12 cellular contexts compared by ENCODE assay signal in the genomic region with DNA sequence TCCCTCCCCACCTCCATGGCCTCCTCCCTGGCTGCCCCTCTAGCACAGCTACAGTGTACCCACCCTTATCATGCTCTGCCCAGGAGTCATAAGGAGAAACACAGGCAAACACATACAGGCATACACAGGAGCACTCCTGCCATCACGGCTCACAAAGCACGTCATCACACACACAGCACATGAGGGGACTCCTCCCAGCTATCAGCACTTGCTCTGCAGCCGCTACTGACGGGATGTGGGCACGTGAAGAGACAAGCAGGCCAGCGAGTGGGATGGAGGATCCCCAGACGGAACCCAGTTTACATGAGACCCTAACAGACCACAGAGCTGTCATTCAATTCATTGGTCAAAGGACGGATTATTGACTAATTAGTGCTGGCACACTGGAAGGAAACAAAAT. TPM values are rescaled to one million over a fixed set of nuclear protein-coding genes. Genes with fewer than 3 reads are reported as not detected.
DNase-seq lines count a peak whose midpoint lies in the region; ATAC-seq, FAIRE-seq and TF ChIP-seq lines count a peak whose summit lies in the region.
"Had no signal": no experiment of that assay in that cellular context is flagged by ENCODE, and none has a peak within 500 bp of the region (broad histone marks: within the 10 kb centered on the region; RNA-seq: fewer than 3 reads in every experiment).

No MANE protein-coding gene starts in this region.

- no peaks in the 10 kb centered on the region for H3K9me3 ChIP-seq in CD8-positive, alpha-beta memory T cell (ENCODE audit: low read length)
- no peaks in the 10 kb centered on the region for H3K9me3 ChIP-seq in small intestine (ENCODE audit: control insufficient read depth, low read depth)
- no peaks in the 10 kb centered on the region for H3K9me3 ChIP-seq in vagina
- H3K9me3 ChIP-seq: Caco-2, neutrophil had no signal

- H3K4ac ChIP-seq in mesendoderm (ENCODE audit: low read depth, low read length) = no peak overlapping the region

- H3K36me3 Mint-ChIP-seq in CD8-positive, alpha-beta memory T cell = peaks cover 5 to 85% (median 9%) of the 10 kb centered on the region in 3 donors
- H3K36me3 Mint-ChIP-seq in activated CD4-positive, alpha-beta memory T cell treated with anti-CD3 and anti-CD28 coated beads, Interleukin-2, amount 10 ng/mL, durations not matched to agents 7 days and 5 days (ENCODE audit: low read depth) = peaks cover 76% of the 10 kb centered on the region
- H3K36me3 Mint-ChIP-seq in central memory CD8-positive, alpha-beta T cell (ENCODE audit: insufficient read depth) = peaks cover 48% of the 10 kb centered on the region

- POLR2A ChIA-PET in CD8-positive, alpha-beta memory T cell (lab: Charles Lee) = interaction anchor here (1.0 to 1.4 kb wide), 4 partner anchors 16 to 105 kb away, joined by 3 to 4 read pairs (median 3); no protein-coding TSS in a partner anchor
- POLR2A ChIA-PET in activated CD4-positive, alpha-beta memory T cell treated with anti-CD3 and anti-CD28 coated beads, Interleukin-2, amount 10 ng/mL, durations not matched to agents 7 days and 5 days (lab: Charles Lee) = interaction anchor here (1.3 to 3.6 kb wide), 8 partner anchors 12 to 105 kb away, joined by 3 to 12 read pairs (median 6); no protein-coding TSS in a partner anchor

- H3K27me3 Mint-ChIP-seq in CD8-positive, alpha-beta memory T cell = peaks cover 0 to 2% of the 10 kb centered on the region in 2 donors
- no peaks in the 10 kb centered on the region for H3K27me3 Mint-ChIP-seq in activated CD4-positive, alpha-beta memory T cell treated with anti-CD3 and anti-CD28 coated beads, Interleukin-2, amount 10 ng/mL, durations not matched to agents 7 days and 5 days
- H3K27me3 Mint-ChIP-seq in central memory CD8-positive, alpha-beta T cell = no peaks in the 10 kb centered on the region

- H3K9me3 Mint-ChIP-seq in CD8-positive, alpha-beta memory T cell = no peaks in the 10 kb centered on the region
- H3K9me3 Mint-ChIP-seq in activated CD4-positive, alpha-beta memory T cell treated with anti-CD3 and anti-CD28 coated beads, Interleukin-2, amount 10 ng/mL, durations not matched to agents 7 days and 5 days = no peaks in the 10 kb centered on the region
- H3K9me3 Mint-ChIP-seq in central memory CD8-positive, alpha-beta T cell = no peaks in the 10 kb centered on the region

- H3K79me2 ChIP-seq in mesendoderm (ENCODE audit: control insufficient read depth, insufficient read depth, low read length) = no peaks in the 10 kb centered on the region

- no peaks in the 10 kb centered on the region for H3K27me3 ChIP-seq in CD8-positive, alpha-beta memory T cell (ENCODE audit: insufficient read depth, low read length, poor library complexity, severe bottlenecking)
- H3K27me3 ChIP-seq in small intestine (ENCODE audit: control insufficient read depth in 2 of 2, insufficient read depth in 2 of 2, low read length in 2 of 2) (no peaks in the 10 kb centered on the region), vagina (no peaks in the 10 kb centered on the region), mesendoderm (ENCODE audit: insufficient read depth, low read length, poor library complexity) (no peaks in the 10 kb centered on the region)
- H3K27me3 ChIP-seq: neutrophil had no signal

- no peaks in the 10 kb centered on the region for H3K79me1 ChIP-seq in mesendoderm (ENCODE audit: low read length)

- H3K36me3 ChIP-seq in CD8-positive, alpha-beta memory T cell (ENCODE audit: insufficient read depth, low read length) = peaks cover 24% of the 10 kb centered on the region
- H3K36me3 ChIP-seq in small intestine (ENCODE audit: control insufficient read depth in 2 of 2, insufficient read depth in 2 of 2, low read length in 2 of 2) (no peaks in the 10 kb centered on the region), vagina (no peaks in the 10 kb centered on the region), mesendoderm (ENCODE audit: control insufficient read depth, insufficient read depth, low read length) (no peaks in the 10 kb centered on the region)

- H3K23ac ChIP-seq in mesendoderm (ENCODE audit: low read length) = no peak overlapping the region

- WGBS in small intestine, 3 donors = 64 to 84% (median 74%) methylated on average over 8 of the region's 8 CpGs
- WGBS in mesendoderm (ENCODE audit: extremely low coverage, insufficient coverage, low lambda C conversion rate) = no CpG with 5 or more reads among the region's 8 CpGs

- no peak overlapping the region for H2AK5ac ChIP-seq in mesendoderm (ENCODE audit: low read length)

- intact Hi-C loops in vagina (cut with DNase I) = no loop called here

- CTCF ChIA-PET in CD8-positive, alpha-beta memory T cell (lab: Charles Lee) = interaction anchor here (0.8 to 6.6 kb wide), 6 partner anchors 13 to 108 kb away, joined by 3 to 37 read pairs (median 6); no protein-coding TSS in a partner anchor
- CTCF ChIA-PET in activated CD4-positive, alpha-beta memory T cell treated with anti-CD3 and anti-CD28 coated beads, Interleukin-2, amount 10 ng/mL, durations not matched to agents 7 days and 5 days (lab: Charles Lee) = interaction anchor here (1.2 to 2.0 kb wide), 3 partner anchors 13 to 105 kb away, joined by 3 to 13 read pairs (median 6); no protein-coding TSS in a partner anchor

- no peak overlapping the region for H2BK120ac ChIP-seq in mesendoderm (ENCODE audit: low read depth, low read length)

- H3K4me2 ChIP-seq in mesendoderm (ENCODE audit: low read length) = no peak overlapping the region

- no peak overlapping the region for H4K8ac ChIP-seq in mesendoderm (ENCODE audit: low read depth, low read length)

- no peak for TF ChIP-seq POLR2A in vagina (IDR thresholded peaks at IDR 0.05)

- TF ChIP-seq CTCF in vagina (IDR thresholded peaks at IDR 0.05) = no peak

- peak overlapping the region; percentile 11 to 82 (median 64) for H3K4me3 Mint-ChIP-seq in CD8-positive, alpha-beta memory T cell
- H3K4me3 Mint-ChIP-seq in activated CD4-positive, alpha-beta memory T cell treated with anti-CD3 and anti-CD28 coated beads, Interleukin-2, amount 10 ng/mL, durations not matched to agents 7 days and 5 days = no peak overlapping the region
- peak overlapping the region; percentile 58 for H3K4me3 Mint-ChIP-seq in central memory CD8-positive, alpha-beta T cell

- no peak for FAIRE-seq in small intestine (lab: Jason Lieb, UNC)

- no peak overlapping the region for H4K5ac ChIP-seq in mesendoderm (ENCODE audit: low read length)

- peak; percentile 89 for ATAC-seq in central memory CD8-positive, alpha-beta T cell (replicated peaks; ENCODE audit: extremely low read depth, poor library complexity, severe bottlenecking)
- ATAC-seq in GM18517 (IDR thresholded peaks at IDR 0.05; ENCODE audit: unreplicated experiment) = no peak

- no peak overlapping the region for H2BK15ac ChIP-seq in mesendoderm (replicated peaks; ENCODE audit: low read depth)

- no peak overlapping the region for H3K18ac ChIP-seq in mesendoderm (ENCODE audit: low read length)

- peak; percentile 50 to 85 (median 75) for DNase-seq in CD8-positive, alpha-beta memory T cell
- DNase-seq in activated CD4-positive, alpha-beta memory T cell treated with anti-CD3 and anti-CD28 coated beads, Interleukin-2, amount 10 ng/mL, durations not matched to agents 7 days and 5 days = peak; percentile 63
- peak; percentile 47 to 70 for DNase-seq in central memory CD8-positive, alpha-beta T cell (ENCODE audit: low spot score in 2 of 2)
- DNase-seq in small intestine (peak; percentile 38), germinal center (ENCODE audit: low spot score) (no peak), vagina (ENCODE audit: extremely low spot score in 2 of 2) (no peak), mesendoderm (no peak)
- DNase-seq: Caco-2, MV-4-11, NCI-H748 treated with DMSO at 0.1 percent for 48 hours had no signal

- no peak overlapping the region for H3K9ac ChIP-seq in mesendoderm (ENCODE audit: low read length)

- H3K4me1 ChIP-seq in CD8-positive, alpha-beta memory T cell (ENCODE audit: insufficient read depth, low read length) = peaks cover 100% of the 10 kb centered on the region
- H3K4me1 ChIP-seq in small intestine (ENCODE audit: control insufficient read depth in 2 of 2, insufficient read depth in 1 of 2, low read depth in 1 of 2, low read length in 1 of 2) = no peaks in the 10 kb centered on the region
- peaks cover 43% of the 10 kb centered on the region for H3K4me1 ChIP-seq in vagina
- H3K4me1 ChIP-seq in mesendoderm (ENCODE audit: control insufficient read depth, low read depth, low read length) = no peaks in the 10 kb centered on the region
- H3K4me1 ChIP-seq: Caco-2 had no signal

- H3K56ac ChIP-seq in mesendoderm (ENCODE audit: low read length) = no peak overlapping the region

- no peak overlapping the region for H2BK5ac ChIP-seq in mesendoderm (ENCODE audit: low read length)

- H3K4me3 ChIP-seq in CD8-positive, alpha-beta memory T cell (ENCODE audit: low read length) = peak overlapping the region; percentile 22
- H3K4me3 ChIP-seq in small intestine (ENCODE audit: low read depth in 1 of 2, low read length in 2 of 2) = no peak overlapping the region
- no peak overlapping the region for H3K4me3 ChIP-seq in vagina
- H3K4me3 ChIP-seq in mesendoderm (ENCODE audit: low read length) = no peak overlapping the region

- peak overlapping the region; percentile 79 to 99 (median 97) for H3K27ac Mint-ChIP-seq in CD8-positive, alpha-beta memory T cell
- peak overlapping the region; percentile 73 for H3K27ac Mint-ChIP-seq in activated CD4-positive, alpha-beta memory T cell treated with anti-CD3 and anti-CD28 coated beads, Interleukin-2, amount 10 ng/mL, durations not matched to agents 7 days and 5 days
- H3K27ac Mint-ChIP-seq in central memory CD8-positive, alpha-beta T cell (ENCODE audit: low read depth) = peak overlapping the region; percentile 89

- H3K27ac ChIP-seq in CD8-positive, alpha-beta memory T cell (ENCODE audit: low read depth, low read length) = peak overlapping the region; percentile 44
- H3K27ac ChIP-seq in small intestine (ENCODE audit: low read depth in 1 of 2, low read length in 1 of 2) (peak overlapping the region in 1 of 2 donors; percentile 6), vagina (no peak overlapping the region), mesendoderm (ENCODE audit: low read depth, low read length) (no peak overlapping the region)

- peaks cover 90 to 99% (median 96%) of the 10 kb centered on the region in 3 donors for H3K4me1 Mint-ChIP-seq in CD8-positive, alpha-beta memory T cell
- H3K4me1 Mint-ChIP-seq in activated CD4-positive, alpha-beta memory T cell treated with anti-CD3 and anti-CD28 coated beads, Interleukin-2, amount 10 ng/mL, durations not matched to agents 7 days and 5 days = peaks cover 93% of the 10 kb centered on the region
- H3K4me1 Mint-ChIP-seq in central memory CD8-positive, alpha-beta T cell = peaks cover 92% of the 10 kb centered on the region

RNA-seq across cellular contexts. Expression of gene SEMA4D, which starts 53.7 kb away (rescaled TPM):
- total RNA-seq in CD8-positive, alpha-beta memory T cell = 100 to 1,000 TPM; 238 to 243 TPM
- 227 TPM for polyA plus RNA-seq in CD8-positive, alpha-beta memory T cell
- 100 to 1,000 TPM; 339 to 350 TPM for total RNA-seq in activated CD4-positive, alpha-beta memory T cell treated with anti-CD3 and anti-CD28 coated beads, Interleukin-2, amount 10 ng/mL, durations not matched to agents 7 days and 5 days
- 1 to 10 TPM in 2 of 3 donors, under 1 TPM in 1; 0.67 to 8.8 (median 4.6) TPM for polyA plus RNA-seq in small intestine
- total RNA-seq in vagina = 39.3 TPM
- 8.6 TPM for polyA plus RNA-seq in mesendoderm (2013, experiment 1 of 2)
- 8.9 TPM for polyA plus RNA-seq in mesendoderm (2013, experiment 2 of 2)

Comparison
In these comparisons a context has a peak if more than half of its experiments do, and no peak if none do; other contexts are left out.
1. DNase-seq: peak in CD8-positive, alpha-beta memory T cell (5 of 5), activated CD4-positive, alpha-beta memory T cell treated with anti-CD3 and anti-CD28 coated beads, Interleukin-2, amount 10 ng/mL, durations not matched to agents 7 days and 5 days (single experiment), central memory CD8-positive, alpha-beta T cell (2 of 2) and small intestine (single experiment); none in germinal center (single experiment), vagina (0 of 2) and mesendoderm (single experiment).
2. Peak in every context shown above with its lines, with median percentiles within 50 percentile points of each other: H3K27ac Mint-ChIP-seq.